8 cellular contexts compared by ENCODE assay signal in genomic region chr15:101127503-101128076, GRCh38.
DNase-seq lines count a peak whose midpoint lies in the region; ATAC-seq and TF ChIP-seq lines count a peak whose summit lies in the region.

No MANE protein-coding gene starts in this region.

- no peaks in the 10 kb centered on the region for H4K20me1 ChIP-seq in smooth muscle cell (ENCODE audit: low read depth)

- H3K4me1 ChIP-seq in Peyer's patch (peaks cover 0 to 24% (median 19%) of the 10 kb centered on the region in 4 donors), right cardiac atrium (ENCODE audit: control insufficient read depth, insufficient read depth, low read length) (peaks cover 5% of the 10 kb centered on the region), smooth muscle cell (ENCODE audit: low read depth) (peaks cover 26% of the 10 kb centered on the region)

- H3K27ac ChIP-seq in HL-60 (replicated peaks) = peak overlapping the region; percentile 57
- H3K27ac ChIP-seq in Peyer's patch = peak overlapping the region; percentile 72 to 83 (median 78)
- H3K27ac ChIP-seq in right cardiac atrium (ENCODE audit: low read length) = peak overlapping the region; percentile 83
- peak overlapping the region; percentile 92 for H3K27ac ChIP-seq in smooth muscle cell (ENCODE audit: low read depth)

- no peak overlapping the region for H2AFZ ChIP-seq in smooth muscle cell (ENCODE audit: low read depth)

- H3K4me3 ChIP-seq in HL-60 (replicated peaks; ENCODE audit: insufficient read depth, low read length) = no peak overlapping the region
- H3K4me3 ChIP-seq in Peyer's patch = peak overlapping the region in 1 of 4 donors; percentile 12
- H3K4me3 ChIP-seq in right cardiac atrium (ENCODE audit: low read length) = no peak overlapping the region
- H3K4me3 ChIP-seq in smooth muscle cell = no peak overlapping the region

- H3K79me2 ChIP-seq in smooth muscle cell (ENCODE audit: low read depth) = no peaks in the 10 kb centered on the region

- H3K4me2 ChIP-seq in smooth muscle cell = peak overlapping the region; percentile 52

- ATAC-seq in GM21381 (IDR thresholded peaks at IDR 0.05; ENCODE audit: unreplicated experiment) = peak; percentile 64
- ATAC-seq in right cardiac atrium = peak; percentile 95 to 96

- TF ChIP-seq CTCF in HL-60 (IDR thresholded peaks at IDR 0.05; ENCODE audit: insufficient read depth, low read length) (no peak), Peyer's patch (IDR thresholded peaks at IDR 0.05) (no peak), smooth muscle cell (IDR thresholded peaks at IDR 0.05; ENCODE audit: borderline replicate concordance, insufficient read depth, poor library complexity, severe bottlenecking) (no peak)

- TF ChIP-seq POLR2A in Peyer's patch (IDR thresholded peaks at IDR 0.05) = no peak

- H3K27me3 ChIP-seq in HL-60 (ENCODE audit: insufficient read depth, poor library complexity, severe bottlenecking) (no peaks in the 10 kb centered on the region), Peyer's patch (no peaks in the 10 kb centered on the region), right cardiac atrium (ENCODE audit: control insufficient read depth, insufficient read depth) (no peaks in the 10 kb centered on the region), smooth muscle cell (ENCODE audit: low read depth) (no peaks in the 10 kb centered on the region)

- H3K9me3 ChIP-seq in Peyer's patch = no peaks in the 10 kb centered on the region
- no peaks in the 10 kb centered on the region for H3K9me3 ChIP-seq in right cardiac atrium (ENCODE audit: control insufficient read depth, low read length)
- no peaks in the 10 kb centered on the region for H3K9me3 ChIP-seq in smooth muscle cell (replicated peaks; ENCODE audit: low read depth)

- peak overlapping the region; percentile 74 for H3K9ac ChIP-seq in smooth muscle cell (ENCODE audit: low read depth)

- H3F3A ChIP-seq in smooth muscle cell (ENCODE audit: low read depth) = peaks cover 46% of the 10 kb centered on the region

- H3K36me3 ChIP-seq in Peyer's patch (no peaks in the 10 kb centered on the region), smooth muscle cell (ENCODE audit: low read depth) (no peaks in the 10 kb centered on the region)

- WGBS in right cardiac atrium = 9% methylated on average over 13 of the region's 13 CpGs
- WGBS in smooth muscle cell (ENCODE audit: low lambda C conversion rate) = 27% methylated on average over 13 of the region's 13 CpGs

- intact Hi-C loops in right cardiac atrium (cut with DNase I) = loop anchor here in 2 of 4 donors (10.0 kb wide), 2 partner anchors 77 to 127 kb away; partner anchors contain the start of gene CHSY1 (in 1 of the 2)

- DNase-seq in DMS79 (lab: John Stamatoyannopoulos, UW) (peak; percentile 30), HL-60 (ENCODE audit: low read depth in 1 of 2, low spot score in 1 of 2) (peak in 1 of 2 experiments; percentile 32), Peyer's patch (peak; percentile 41 to 76 (median 61)), right cardiac atrium (peak; percentile 88 to 92 (median 89)), smooth muscle cell (lab: John Stamatoyannopoulos, UW; ENCODE audit: unreplicated experiment) (no peak), DMS153 treated with DMSO at 0.1 percent for 48 hours (lab: John Stamatoyannopoulos, UW; ENCODE audit: unreplicated experiment) (no peak)
- DNase-seq in activated naive CD8-positive, alpha-beta T cell treated with anti-CD3 and anti-CD28 coated beads, Interleukin-2, amount 50 U/mL, for 16 hours (ENCODE audit: low read depth, low spot score) = peak; percentile 25

Comparison
In these comparisons a context has a peak if more than half of its experiments do, and no peak if none do; other contexts are left out.
1. DNase-seq: peak in DMS79 (single experiment), Peyer's patch (3 of 3), activated naive CD8-positive, alpha-beta T cell treated with anti-CD3 and anti-CD28 coated beads, Interleukin-2, amount 50 U/mL, for 16 hours (single experiment) and right cardiac atrium (3 of 3); none in smooth muscle cell (single experiment) and DMS153 treated with DMSO at 0.1 percent for 48 hours (single experiment).
2. Peak in every context shown above with its lines, with median percentiles within 50 percentile points of each other: H3K27ac ChIP-seq.